Comparison of ENCODE assay signal across 1 cellular context in the genomic region with DNA sequence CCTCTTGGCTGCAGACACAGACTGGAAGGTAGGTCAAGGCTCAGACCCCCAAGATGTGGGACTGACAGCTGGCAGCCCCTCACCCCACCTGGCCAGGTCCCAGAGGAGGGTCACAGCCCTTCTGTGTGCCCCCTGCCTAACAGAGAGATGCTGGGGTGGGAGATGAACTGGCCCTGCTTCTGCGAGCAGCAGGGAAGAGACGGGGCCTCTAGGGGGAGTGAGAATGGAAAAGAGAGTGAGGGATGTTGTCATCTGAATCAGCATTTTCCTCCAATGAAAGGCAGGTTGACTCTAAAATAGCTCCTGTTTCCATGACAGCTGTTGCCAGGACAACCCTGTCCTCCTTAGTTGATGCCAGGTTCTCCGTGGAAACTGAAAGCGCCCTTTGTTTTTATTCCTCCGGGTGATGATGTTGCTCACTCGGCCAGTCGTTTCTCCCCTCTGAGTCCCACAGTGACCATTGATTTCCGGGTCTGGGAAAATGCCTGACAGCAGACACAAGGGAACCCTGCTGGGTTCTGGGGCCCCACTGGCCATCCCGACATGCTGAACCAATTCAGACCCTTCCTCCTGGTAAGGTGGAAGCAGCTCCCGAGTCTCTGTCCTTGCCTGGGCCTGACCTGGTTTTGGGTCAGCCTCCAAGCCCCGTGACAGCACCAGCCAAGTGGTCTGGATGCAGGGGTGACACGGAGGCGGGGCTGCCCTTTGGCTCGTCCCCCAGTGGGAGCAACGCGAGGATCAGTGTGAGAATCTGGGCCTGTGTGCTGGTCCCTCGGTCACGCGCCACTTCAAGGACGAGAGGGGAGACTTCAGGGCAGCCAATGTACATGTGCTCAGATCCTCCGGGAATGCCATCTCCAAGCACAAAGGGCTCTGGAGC.
TF ChIP-seq lines count a peak whose summit lies in the region.

No MANE protein-coding gene starts in this region.

TF ChIP-seq in H1, 55 proteins besides CTCF, POLR2A, EP300 and RAD21:
- TF ChIP-seq SIN3A (conservative IDR thresholded peaks at IDR 0.05 in 1 of 2, IDR thresholded peaks at IDR 0.05 in 1 of 2; ENCODE audit: low read depth in 1 of 2, low read length in 2 of 2) (peak; percentile 29 to 90; a peak in 1 of 4 replicates), YY1 (IDR thresholded peaks at IDR 0.05; ENCODE audit: low read depth, low read length) (0 out of 2 replicates have a peak, but pooled peaks have one; percentile 4), RXRA (IDR thresholded peaks at IDR 0.05; ENCODE audit: insufficient read depth, low read depth, low read length) (no peak), GTF2F1 (IDR thresholded peaks at IDR 0.05; ENCODE audit: borderline replicate concordance, low read depth, low read length) (no peak), ATF2 (IDR thresholded peaks at IDR 0.05; ENCODE audit: low read length) (peak; percentile 61; the same call in 1 of the 2 replicates), GABPA (IDR thresholded peaks at IDR 0.05; ENCODE audit: borderline replicate concordance, insufficient read depth, low read length) (no peak), CREB1 (IDR thresholded peaks at IDR 0.05) (no peak), SRF (IDR thresholded peaks at IDR 0.05; ENCODE audit: low read depth, low read length) (peak; percentile 38; the same call in 1 of the 2 replicates), JUND (IDR thresholded peaks at IDR 0.05; ENCODE audit: low read length) (no peak), SAP30 (IDR thresholded peaks at IDR 0.05; ENCODE audit: insufficient read depth, insufficient replicate concordance, low read length) (no peak), RNF2 (IDR thresholded peaks at IDR 0.05; ENCODE audit: borderline replicate concordance, low read depth, low read length, missing control alignments, poor library complexity, severe bottlenecking) (no peak), HDAC2 (IDR thresholded peaks at IDR 0.05; ENCODE audit: borderline replicate concordance in 1 of 2, low read depth in 2 of 2, low read length in 2 of 2) (0 out of 4 replicates have a peak, but pooled peaks of 1 of the 2 experiments have one; percentile 25), BCL11A (IDR thresholded peaks at IDR 0.05; ENCODE audit: low read depth in 2 of 2, low read length in 2 of 2) (no peak), EZH2 (IDR thresholded peaks at IDR 0.05; ENCODE audit: low read depth, low read length, severe bottlenecking) (no peak), SP1 (IDR thresholded peaks at IDR 0.05; ENCODE audit: low read depth, low read length) (peak; percentile 79), CEBPB (IDR thresholded peaks at IDR 0.05; ENCODE audit: low read depth, low read length) (no peak), POLR2AphosphoS5 (IDR thresholded peaks at IDR 0.05; ENCODE audit: low read depth, low read length) (no peak), ASH2L (IDR thresholded peaks at IDR 0.05; ENCODE audit: low read length) (peak; percentile 40), CTBP2 (IDR thresholded peaks at IDR 0.05; ENCODE audit: borderline replicate concordance, insufficient read depth, insufficient read length, low read length) (no peak), BACH1 (IDR thresholded peaks at IDR 0.05; ENCODE audit: low read length) (peak; percentile 93), CHD1 (IDR thresholded peaks at IDR 0.05; ENCODE audit: low read depth, low read length) (no peak), KDM1A (IDR thresholded peaks at IDR 0.05; ENCODE audit: borderline replicate concordance, low read length) (no peak), TBP (IDR thresholded peaks at IDR 0.05; ENCODE audit: low read depth, low read length) (no peak), RFX5 (IDR thresholded peaks at IDR 0.05; ENCODE audit: borderline replicate concordance, low read depth, low read length) (peak; percentile 76; the same call in 1 of the 2 replicates), SP2 (IDR thresholded peaks at IDR 0.05; ENCODE audit: low read length) (no peak), SUZ12 (IDR thresholded peaks at IDR 0.05; ENCODE audit: low read length) (no peak), SIRT6 (IDR thresholded peaks at IDR 0.05; ENCODE audit: low read length) (no peak), SP4 (IDR thresholded peaks at IDR 0.05; ENCODE audit: low read length) (no peak), ZNF274 (IDR thresholded peaks at IDR 0.05; ENCODE audit: borderline replicate concordance, extremely low read depth, low read length) (no peak), POU5F1 (IDR thresholded peaks at IDR 0.05; ENCODE audit: low read depth, low read length) (no peak), NANOG (IDR thresholded peaks at IDR 0.05; ENCODE audit: insufficient read depth, low read depth, low read length, poor library complexity, severe bottlenecking) (no peak), CBX8 (IDR thresholded peaks at IDR 0.05; ENCODE audit: borderline replicate concordance, low read depth, low read length) (no peak), KDM5A (IDR thresholded peaks at IDR 0.05; ENCODE audit: low read length) (no peak), NRF1 (IDR thresholded peaks at IDR 0.05; ENCODE audit: low read depth, low read length) (no peak), JUN (IDR thresholded peaks at IDR 0.05; ENCODE audit: low read depth, low read length) (no peak), MAFK (IDR thresholded peaks at IDR 0.05; ENCODE audit: low read depth, low read length) (peak; percentile 91), TAF7 (optimal IDR thresholded peaks at IDR 0.05; ENCODE audit: borderline replicate concordance, low read depth, low read length) (no peak), KDM4A (IDR thresholded peaks at IDR 0.05; ENCODE audit: low read depth, low read length, severe bottlenecking) (no peak), TAF1 (IDR thresholded peaks at IDR 0.05; ENCODE audit: low read depth, low read length) (peak; percentile 19; the same call in 1 of the 2 replicates), EGR1 (IDR thresholded peaks at IDR 0.05; ENCODE audit: borderline replicate concordance, low read depth, low read length) (no peak), FOSL1 (IDR thresholded peaks at IDR 0.05; ENCODE audit: insufficient read depth, low read depth, low read length) (no peak), TEAD4 (IDR thresholded peaks at IDR 0.05; ENCODE audit: low read depth, low read length) (no peak)
- TF ChIP-seq, protein P1, sequence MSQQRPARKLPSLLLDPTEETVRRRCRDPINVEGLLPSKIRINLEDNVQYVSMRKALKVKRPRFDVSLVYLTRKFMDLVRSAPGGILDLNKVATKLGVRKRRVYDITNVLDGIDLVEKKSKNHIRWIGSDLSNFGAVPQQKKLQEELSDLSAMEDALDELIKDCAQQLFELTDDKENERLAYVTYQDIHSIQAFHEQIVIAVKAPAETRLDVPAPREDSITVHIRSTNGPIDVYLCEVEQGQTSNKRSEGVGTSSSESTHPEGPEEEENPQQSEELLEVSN (IDR thresholded peaks at IDR 0.05): no peak
- TF ChIP-seq, protein P2, sequence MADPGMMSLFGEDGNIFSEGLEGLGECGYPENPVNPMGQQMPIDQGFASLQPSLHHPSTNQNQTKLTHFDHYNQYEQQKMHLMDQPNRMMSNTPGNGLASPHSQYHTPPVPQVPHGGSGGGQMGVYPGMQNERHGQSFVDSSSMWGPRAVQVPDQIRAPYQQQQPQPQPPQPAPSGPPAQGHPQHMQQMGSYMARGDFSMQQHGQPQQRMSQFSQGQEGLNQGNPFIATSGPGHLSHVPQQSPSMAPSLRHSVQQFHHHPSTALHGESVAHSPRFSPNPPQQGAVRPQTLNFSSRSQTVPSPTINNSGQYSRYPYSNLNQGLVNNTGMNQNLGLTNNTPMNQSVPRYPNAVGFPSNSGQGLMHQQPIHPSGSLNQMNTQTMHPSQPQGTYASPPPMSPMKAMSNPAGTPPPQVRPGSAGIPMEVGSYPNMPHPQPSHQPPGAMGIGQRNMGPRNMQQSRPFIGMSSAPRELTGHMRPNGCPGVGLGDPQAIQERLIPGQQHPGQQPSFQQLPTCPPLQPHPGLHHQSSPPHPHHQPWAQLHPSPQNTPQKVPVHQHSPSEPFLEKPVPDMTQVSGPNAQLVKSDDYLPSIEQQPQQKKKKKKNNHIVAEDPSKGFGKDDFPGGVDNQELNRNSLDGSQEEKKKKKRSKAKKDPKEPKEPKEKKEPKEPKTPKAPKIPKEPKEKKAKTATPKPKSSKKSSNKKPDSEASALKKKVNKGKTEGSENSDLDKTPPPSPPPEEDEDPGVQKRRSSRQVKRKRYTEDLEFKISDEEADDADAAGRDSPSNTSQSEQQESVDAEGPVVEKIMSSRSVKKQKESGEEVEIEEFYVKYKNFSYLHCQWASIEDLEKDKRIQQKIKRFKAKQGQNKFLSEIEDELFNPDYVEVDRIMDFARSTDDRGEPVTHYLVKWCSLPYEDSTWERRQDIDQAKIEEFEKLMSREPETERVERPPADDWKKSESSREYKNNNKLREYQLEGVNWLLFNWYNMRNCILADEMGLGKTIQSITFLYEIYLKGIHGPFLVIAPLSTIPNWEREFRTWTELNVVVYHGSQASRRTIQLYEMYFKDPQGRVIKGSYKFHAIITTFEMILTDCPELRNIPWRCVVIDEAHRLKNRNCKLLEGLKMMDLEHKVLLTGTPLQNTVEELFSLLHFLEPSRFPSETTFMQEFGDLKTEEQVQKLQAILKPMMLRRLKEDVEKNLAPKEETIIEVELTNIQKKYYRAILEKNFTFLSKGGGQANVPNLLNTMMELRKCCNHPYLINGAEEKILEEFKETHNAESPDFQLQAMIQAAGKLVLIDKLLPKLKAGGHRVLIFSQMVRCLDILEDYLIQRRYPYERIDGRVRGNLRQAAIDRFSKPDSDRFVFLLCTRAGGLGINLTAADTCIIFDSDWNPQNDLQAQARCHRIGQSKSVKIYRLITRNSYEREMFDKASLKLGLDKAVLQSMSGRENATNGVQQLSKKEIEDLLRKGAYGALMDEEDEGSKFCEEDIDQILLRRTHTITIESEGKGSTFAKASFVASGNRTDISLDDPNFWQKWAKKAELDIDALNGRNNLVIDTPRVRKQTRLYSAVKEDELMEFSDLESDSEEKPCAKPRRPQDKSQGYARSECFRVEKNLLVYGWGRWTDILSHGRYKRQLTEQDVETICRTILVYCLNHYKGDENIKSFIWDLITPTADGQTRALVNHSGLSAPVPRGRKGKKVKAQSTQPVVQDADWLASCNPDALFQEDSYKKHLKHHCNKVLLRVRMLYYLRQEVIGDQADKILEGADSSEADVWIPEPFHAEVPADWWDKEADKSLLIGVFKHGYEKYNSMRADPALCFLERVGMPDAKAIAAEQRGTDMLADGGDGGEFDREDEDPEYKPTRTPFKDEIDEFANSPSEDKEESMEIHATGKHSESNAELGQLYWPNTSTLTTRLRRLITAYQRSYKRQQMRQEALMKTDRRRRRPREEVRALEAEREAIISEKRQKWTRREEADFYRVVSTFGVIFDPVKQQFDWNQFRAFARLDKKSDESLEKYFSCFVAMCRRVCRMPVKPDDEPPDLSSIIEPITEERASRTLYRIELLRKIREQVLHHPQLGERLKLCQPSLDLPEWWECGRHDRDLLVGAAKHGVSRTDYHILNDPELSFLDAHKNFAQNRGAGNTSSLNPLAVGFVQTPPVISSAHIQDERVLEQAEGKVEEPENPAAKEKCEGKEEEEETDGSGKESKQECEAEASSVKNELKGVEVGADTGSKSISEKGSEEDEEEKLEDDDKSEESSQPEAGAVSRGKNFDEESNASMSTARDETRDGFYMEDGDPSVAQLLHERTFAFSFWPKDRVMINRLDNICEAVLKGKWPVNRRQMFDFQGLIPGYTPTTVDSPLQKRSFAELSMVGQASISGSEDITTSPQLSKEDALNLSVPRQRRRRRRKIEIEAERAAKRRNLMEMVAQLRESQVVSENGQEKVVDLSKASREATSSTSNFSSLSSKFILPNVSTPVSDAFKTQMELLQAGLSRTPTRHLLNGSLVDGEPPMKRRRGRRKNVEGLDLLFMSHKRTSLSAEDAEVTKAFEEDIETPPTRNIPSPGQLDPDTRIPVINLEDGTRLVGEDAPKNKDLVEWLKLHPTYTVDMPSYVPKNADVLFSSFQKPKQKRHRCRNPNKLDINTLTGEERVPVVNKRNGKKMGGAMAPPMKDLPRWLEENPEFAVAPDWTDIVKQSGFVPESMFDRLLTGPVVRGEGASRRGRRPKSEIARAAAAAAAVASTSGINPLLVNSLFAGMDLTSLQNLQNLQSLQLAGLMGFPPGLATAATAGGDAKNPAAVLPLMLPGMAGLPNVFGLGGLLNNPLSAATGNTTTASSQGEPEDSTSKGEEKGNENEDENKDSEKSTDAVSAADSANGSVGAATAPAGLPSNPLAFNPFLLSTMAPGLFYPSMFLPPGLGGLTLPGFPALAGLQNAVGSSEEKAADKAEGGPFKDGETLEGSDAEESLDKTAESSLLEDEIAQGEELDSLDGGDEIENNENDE (IDR thresholded peaks at IDR 0.05; ENCODE audit: insufficient replicate concordance, low read length): no peak
